24 cellular contexts compared by ENCODE assay signal in genomic region chr7:16402084-16402483, GRCh38.
"Had no signal": no experiment of that assay in that cellular context is flagged by ENCODE, and none has a peak within 500 bp of the region (broad histone marks: within the 10 kb centered on the region; RNA-seq: fewer than 3 reads in every experiment).

No MANE protein-coding gene starts in this region.

- H3K4me1 ChIP-seq: adrenal gland, lower lobe of right lung, neural progenitor cell, right lobe of liver, uterus had no signal

- H3K9me3 ChIP-seq: right lobe of liver had no signal

- ATAC-seq: activated T-cell treated with anti-CD3 and anti-CD28 coated beads, Interleukin-2, amount 50 U/mL, for 72 hours; lower lobe of right lung; natural killer cell; right lobe of liver; stimulated activated effector memory CD8-positive, alpha-beta T cell treated with anti-CD3 and anti-CD28 coated beads, Interleukin-12 subunit alpha, Interleukin-12 subunit beta, amount 100 ng/mL, for 72 hours had no signal

- H3K9ac ChIP-seq: neural progenitor cell had no signal

- H3K36me3 ChIP-seq: adrenal gland, cardiac muscle cell, lower lobe of right lung, neural progenitor cell, right lobe of liver, uterus had no signal

- H2AFZ ChIP-seq: neural progenitor cell had no signal

- H3K4me2 ChIP-seq: neural progenitor cell had no signal

- H3K27me3 ChIP-seq: adrenal gland, cardiac muscle cell, dorsolateral prefrontal cortex, neural progenitor cell, right lobe of liver, uterus had no signal

- H3K27ac ChIP-seq: adrenal gland, cardiac muscle cell, coronary artery, dorsolateral prefrontal cortex, lower lobe of right lung, neural progenitor cell, right lobe of liver, skin epidermis, uterus had no signal

- DNase-seq: activated CD4-positive, alpha-beta T cell treated with anti-CD3 and anti-CD28 coated beads for 4 hours; activated CD4-positive, alpha-beta T cell treated with anti-CD3 and anti-CD28 coated beads, Interleukin-2, amount 50 U/mL, for 4 hours; activated naive CD4-positive, alpha-beta T cell; activated T-cell treated with anti-CD3 and anti-CD28 coated beads for 4 hours; activated T-cell treated with anti-CD3 and anti-CD28 coated beads, Interleukin-2, amount 50 U/mL, for 72 hours; adrenal gland; aorta; dorsolateral prefrontal cortex; effector memory CD4-positive, alpha-beta T cell; erythroblast; lower lobe of right lung; mesenchymal stem cell; natural killer cell; right lobe of liver; stimulated activated CD4-positive, alpha-beta T cell treated with anti-CD3 and anti-CD28 coated beads, Interleukin-12 subunit alpha, Interleukin-12 subunit beta, amount 100 ng/mL, for 4 hours; stimulated activated CD4-positive, alpha-beta T cell treated with anti-CD3 and anti-CD28 coated beads, Interleukin-4, amount 100 ng/mL, for 24 hours; substantia nigra; T-helper 1 cell; uterus had no signal

- H3K4me3 ChIP-seq: adrenal gland, cardiac muscle cell, coronary artery, dorsolateral prefrontal cortex, lower lobe of right lung, neural progenitor cell, right lobe of liver, skin epidermis, uterus had no signal
